ENCODE assay signal across 10 cellular contexts in the genomic region with DNA sequence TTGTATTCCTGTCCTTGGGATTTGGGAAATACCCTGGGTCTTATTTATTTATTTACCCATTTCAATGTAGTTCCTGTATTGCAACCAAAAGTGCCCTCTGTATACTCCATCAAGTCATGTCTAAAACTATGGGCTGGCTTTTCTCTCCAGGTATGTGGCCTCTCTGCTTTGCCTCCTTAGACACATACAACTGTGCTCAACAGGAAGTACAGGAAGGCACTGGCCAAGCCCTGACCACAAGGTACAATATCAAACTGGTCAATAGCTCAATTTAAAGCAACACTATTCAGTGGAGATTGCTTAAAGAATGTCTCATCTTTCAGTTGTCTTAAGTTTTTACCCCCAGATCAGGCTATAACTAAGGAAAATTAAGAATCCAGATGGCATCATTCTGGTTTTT. TPM values are rescaled to one million over a fixed set of nuclear protein-coding genes. Genes with fewer than 3 reads are reported as not detected.
"Had no signal": no experiment of that assay in that cellular context is flagged by ENCODE, and none has a peak within 500 bp of the region (broad histone marks: within the 10 kb centered on the region; RNA-seq: fewer than 3 reads in every experiment).

No MANE protein-coding gene starts in this region.

- H3K4me1 Mint-ChIP-seq: IgD-negative memory B cell had no signal

- H3K4me3 ChIP-seq: K562 had no signal

- DNase-seq: IMR-90, KBM-7, KG1 had no signal

- ATAC-seq: HepG2, K562 had no signal

- H3K4me3 Mint-ChIP-seq: IgD-negative memory B cell had no signal

- H3K27ac ChIP-seq: HL-60 had no signal

- FAIRE-seq: HepG2, HTR-8/SVneo, K562 had no signal

- H3K27ac Mint-ChIP-seq: IgD-negative memory B cell had no signal

- H3K36me3 Mint-ChIP-seq: IgD-negative memory B cell had no signal

RNA-seq across cellular contexts. Expression of a gene that starts 42.3 kb away (rescaled TPM):
- total RNA-seq: HepG2, HT-29, HT1080, IMR-90, K562 had no signal
- polyA plus RNA-seq: HepG2, IgD-negative memory B cell, IMR-90, K562 had no signal
